Comparison of ENCODE assay signal across 1 cellular context in the genomic region with DNA sequence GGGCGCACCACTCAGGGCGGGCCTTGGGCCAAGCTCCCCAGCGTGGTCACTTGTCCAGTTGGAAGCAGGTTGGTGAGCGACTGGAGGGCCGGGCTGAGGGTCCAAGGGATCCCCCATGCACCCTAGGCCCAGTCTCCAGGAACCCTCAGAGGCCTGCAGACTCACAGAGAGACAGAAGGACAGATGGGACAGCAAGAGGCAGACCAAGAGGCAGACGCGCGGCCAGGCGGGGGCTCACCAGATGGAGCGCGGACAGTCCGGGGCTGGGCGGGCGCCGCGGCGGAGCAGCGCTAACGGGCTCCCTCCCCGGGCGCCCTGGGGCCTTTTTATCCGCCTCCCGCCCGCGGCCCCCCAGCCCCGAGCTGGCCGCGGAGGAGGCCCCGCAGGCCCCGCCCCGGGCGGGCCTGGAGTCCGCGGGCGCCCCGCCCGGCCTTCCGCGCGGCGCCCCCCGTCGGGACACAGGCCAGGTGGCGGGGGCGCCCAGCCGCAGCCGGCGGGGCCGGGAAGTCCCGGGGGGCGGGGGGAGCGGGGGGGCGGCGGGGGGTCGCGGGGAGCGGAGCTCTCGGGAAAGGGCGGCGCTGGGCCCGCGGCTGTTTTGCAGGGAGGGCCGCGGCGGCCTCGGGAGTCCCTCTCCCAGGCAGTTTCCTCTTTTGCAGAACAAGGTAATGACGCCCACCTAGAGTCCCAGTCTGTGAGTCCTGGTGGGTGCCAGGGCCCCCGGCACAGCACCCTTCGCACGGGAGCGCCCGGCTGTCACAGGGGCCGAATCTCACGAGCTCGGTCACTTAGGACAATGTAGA.
TF ChIP-seq lines count a peak whose summit lies in the region.

Gene LOXL4 (minus strand): TSS at position 301 of the 800 bp plus-strand sequence. CDS start 5,175 bp downstream, outside the sequence.

TF ChIP-seq in HepG2, 621 proteins besides CTCF, POLR2A, EP300 and RAD21 (continued from another document and continues in another):
- TF ChIP-seq, protein P1, sequence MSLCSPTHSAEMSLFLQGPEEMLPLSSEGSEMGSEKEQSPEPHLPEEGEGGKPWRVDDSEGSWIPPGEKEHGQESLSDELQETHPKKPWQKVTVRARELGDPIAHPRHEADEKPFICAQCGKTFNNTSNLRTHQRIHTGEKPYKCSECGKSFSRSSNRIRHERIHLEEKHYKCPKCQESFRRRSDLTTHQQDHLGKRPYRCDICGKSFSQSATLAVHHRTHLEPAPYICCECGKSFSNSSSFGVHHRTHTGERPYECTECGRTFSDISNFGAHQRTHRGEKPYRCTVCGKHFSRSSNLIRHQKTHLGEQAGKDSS (CRISPR knock-in tag; IDR thresholded peaks at IDR 0.05; ENCODE audit: borderline replicate concordance, low read depth): 0 out of 2 replicates have a peak, but pooled peaks have one; percentile 66
- TF ChIP-seq, protein P2, sequence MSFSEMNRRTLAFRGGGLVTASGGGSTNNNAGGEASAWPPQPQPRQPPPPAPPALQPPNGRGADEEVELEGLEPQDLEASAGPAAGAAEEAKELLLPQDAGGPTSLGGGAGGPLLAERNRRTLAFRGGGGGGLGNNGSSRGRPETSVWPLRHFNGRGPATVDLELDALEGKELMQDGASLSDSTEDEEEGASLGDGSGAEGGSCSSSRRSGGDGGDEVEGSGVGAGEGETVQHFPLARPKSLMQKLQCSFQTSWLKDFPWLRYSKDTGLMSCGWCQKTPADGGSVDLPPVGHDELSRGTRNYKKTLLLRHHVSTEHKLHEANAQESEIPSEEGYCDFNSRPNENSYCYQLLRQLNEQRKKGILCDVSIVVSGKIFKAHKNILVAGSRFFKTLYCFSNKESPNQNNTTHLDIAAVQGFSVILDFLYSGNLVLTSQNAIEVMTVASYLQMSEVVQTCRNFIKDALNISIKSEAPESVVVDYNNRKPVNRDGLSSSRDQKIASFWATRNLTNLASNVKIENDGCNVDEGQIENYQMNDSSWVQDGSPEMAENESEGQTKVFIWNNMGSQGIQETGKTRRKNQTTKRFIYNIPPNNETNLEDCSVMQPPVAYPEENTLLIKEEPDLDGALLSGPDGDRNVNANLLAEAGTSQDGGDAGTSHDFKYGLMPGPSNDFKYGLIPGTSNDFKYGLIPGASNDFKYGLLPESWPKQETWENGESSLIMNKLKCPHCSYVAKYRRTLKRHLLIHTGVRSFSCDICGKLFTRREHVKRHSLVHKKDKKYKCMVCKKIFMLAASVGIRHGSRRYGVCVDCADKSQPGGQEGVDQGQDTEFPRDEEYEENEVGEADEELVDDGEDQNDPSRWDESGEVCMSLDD (CRISPR knock-in tag; IDR thresholded peaks at IDR 0.05; ENCODE audit: borderline replicate concordance): 0 out of 2 replicates have a peak, but pooled peaks have one; percentile 40
- TF ChIP-seq ZBTB7B (CRISPR knock-in tag; IDR thresholded peaks at IDR 0.05) (0 out of 2 replicates have a peak, but pooled peaks have one; percentile 33), ZBTB43 (CRISPR knock-in tag; conservative IDR thresholded peaks at IDR 0.05) (no peak), ZNF724P (CRISPR knock-in tag; IDR thresholded peaks at IDR 0.05; ENCODE audit: borderline replicate concordance) (no peak), NFKB2 (CRISPR knock-in tag; IDR thresholded peaks at IDR 0.05; ENCODE audit: borderline replicate concordance) (peak; percentile 18; the same call in 1 of the 2 replicates), CC2D1A (CRISPR knock-in tag; IDR thresholded peaks at IDR 0.05) (0 out of 2 replicates have a peak, but pooled peaks have one; percentile 2), SP5 (CRISPR knock-in tag; IDR thresholded peaks at IDR 0.05; ENCODE audit: borderline replicate concordance, low read depth) (0 out of 2 replicates have a peak, but pooled peaks have one; percentile 11), ZNF703 (CRISPR knock-in tag; IDR thresholded peaks at IDR 0.05; ENCODE audit: borderline replicate concordance) (0 out of 2 replicates have a peak, but pooled peaks have one; percentile 7), HES4 (CRISPR knock-in tag; IDR thresholded peaks at IDR 0.05; ENCODE audit: borderline replicate concordance) (0 out of 2 replicates have a peak, but pooled peaks have one; percentile 51), ZNF83 (CRISPR knock-in tag; IDR thresholded peaks at IDR 0.05; ENCODE audit: borderline replicate concordance) (no peak), ZNF329 (CRISPR knock-in tag; IDR thresholded peaks at IDR 0.05; ENCODE audit: low read depth) (no peak), TP53 (CRISPR knock-in tag; conservative IDR thresholded peaks at IDR 0.05) (no peak), ZFX (CRISPR knock-in tag; IDR thresholded peaks at IDR 0.05; ENCODE audit: low read depth) (peak; percentile 87), PBX2 (CRISPR knock-in tag; IDR thresholded peaks at IDR 0.05) (no peak), ZNF318 (CRISPR knock-in tag; IDR thresholded peaks at IDR 0.05) (0 out of 2 replicates have a peak, but pooled peaks have one; percentile 38), ZBTB21 (CRISPR knock-in tag; IDR thresholded peaks at IDR 0.05) (no peak), HNF1B (CRISPR knock-in tag; IDR thresholded peaks at IDR 0.05) (peak; percentile 45; the same call in 1 of the 2 replicates), MAZ (IDR thresholded peaks at IDR 0.05; ENCODE audit: borderline replicate concordance, low read depth, low read length) (peak; percentile 7; the same call in 1 of the 2 replicates), MAZ (CRISPR knock-in tag; IDR thresholded peaks at IDR 0.05; ENCODE audit: low read depth) (peak; percentile 78), ZNF251 (CRISPR knock-in tag; IDR thresholded peaks at IDR 0.05) (no peak), PITX1 (CRISPR knock-in tag; IDR thresholded peaks at IDR 0.05) (0 out of 2 replicates have a peak, but pooled peaks have one; percentile 30), ZNF547 (CRISPR knock-in tag; IDR thresholded peaks at IDR 0.05) (no peak)
- TF ChIP-seq, protein P3, sequence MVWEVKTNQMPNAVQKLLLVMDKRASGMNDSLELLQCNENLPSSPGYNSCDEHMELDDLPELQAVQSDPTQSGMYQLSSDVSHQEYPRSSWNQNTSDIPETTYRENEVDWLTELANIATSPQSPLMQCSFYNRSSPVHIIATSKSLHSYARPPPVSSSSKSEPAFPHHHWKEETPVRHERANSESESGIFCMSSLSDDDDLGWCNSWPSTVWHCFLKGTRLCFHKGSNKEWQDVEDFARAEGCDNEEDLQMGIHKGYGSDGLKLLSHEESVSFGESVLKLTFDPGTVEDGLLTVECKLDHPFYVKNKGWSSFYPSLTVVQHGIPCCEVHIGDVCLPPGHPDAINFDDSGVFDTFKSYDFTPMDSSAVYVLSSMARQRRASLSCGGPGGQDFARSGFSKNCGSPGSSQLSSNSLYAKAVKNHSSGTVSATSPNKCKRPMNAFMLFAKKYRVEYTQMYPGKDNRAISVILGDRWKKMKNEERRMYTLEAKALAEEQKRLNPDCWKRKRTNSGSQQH (CRISPR knock-in tag; IDR thresholded peaks at IDR 0.05; ENCODE audit: low read depth): peak; percentile 59; the same call in 1 of the 2 replicates
- TF ChIP-seq, protein P4, sequence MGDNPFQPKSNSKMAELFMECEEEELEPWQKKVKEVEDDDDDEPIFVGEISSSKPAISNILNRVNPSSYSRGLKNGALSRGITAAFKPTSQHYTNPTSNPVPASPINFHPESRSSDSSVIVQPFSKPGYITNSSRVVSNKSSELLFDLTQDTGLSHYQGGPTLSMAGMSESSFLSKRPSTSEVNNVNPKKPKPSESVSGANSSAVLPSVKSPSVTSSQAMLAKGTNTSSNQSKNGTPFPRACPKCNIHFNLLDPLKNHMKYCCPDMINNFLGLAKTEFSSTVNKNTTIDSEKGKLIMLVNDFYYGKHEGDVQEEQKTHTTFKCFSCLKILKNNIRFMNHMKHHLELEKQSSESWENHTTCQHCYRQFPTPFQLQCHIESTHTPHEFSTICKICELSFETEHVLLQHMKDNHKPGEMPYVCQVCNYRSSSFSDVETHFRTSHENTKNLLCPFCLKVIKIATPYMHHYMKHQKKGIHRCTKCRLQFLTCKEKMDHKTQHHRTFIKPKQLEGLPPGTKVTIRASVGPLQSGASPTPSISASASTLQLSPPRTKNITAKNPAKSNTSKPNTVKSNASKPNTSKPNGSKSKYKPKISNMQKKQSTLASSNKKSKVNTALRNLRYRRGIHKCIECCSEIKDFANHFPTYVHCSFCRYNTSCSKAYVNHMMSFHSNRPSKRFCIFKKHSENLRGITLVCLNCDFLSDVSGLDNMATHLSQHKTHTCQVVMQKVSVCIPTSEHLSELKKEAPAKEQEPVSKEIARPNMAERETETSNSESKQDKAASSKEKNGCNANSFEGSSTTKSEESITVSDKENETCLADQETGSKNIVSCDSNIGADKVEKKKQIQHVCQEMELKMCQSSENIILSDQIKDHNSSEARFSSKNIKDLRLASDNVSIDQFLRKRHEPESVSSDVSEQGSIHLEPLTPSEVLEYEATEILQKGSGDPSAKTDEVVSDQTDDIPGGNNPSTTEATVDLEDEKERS (CRISPR knock-in tag; IDR thresholded peaks at IDR 0.05): 0 out of 2 replicates have a peak, but pooled peaks have one; percentile 53
